9 cellular contexts compared by ENCODE assay signal in the genomic region with DNA sequence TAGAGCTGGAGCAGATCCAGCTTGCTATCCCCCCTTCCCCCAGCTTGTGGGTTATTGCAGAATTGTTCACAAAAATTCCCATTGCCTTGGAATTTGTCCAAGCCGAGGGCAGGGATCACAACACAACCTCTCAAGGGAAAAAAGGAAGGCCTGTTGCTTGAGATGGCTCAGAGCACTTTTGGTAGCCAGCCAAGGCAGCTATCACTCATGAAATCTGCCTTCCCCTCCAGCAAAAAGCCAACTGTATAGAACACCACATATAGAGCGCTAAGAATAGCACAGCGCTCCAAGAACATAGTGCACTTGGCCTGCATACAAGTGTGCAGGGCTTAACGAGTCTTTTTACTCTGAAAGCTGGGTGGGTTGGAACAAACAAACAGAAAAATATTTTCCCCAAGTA. TPM values are rescaled to one million over a fixed set of nuclear protein-coding genes. Genes with fewer than 3 reads are reported as not detected.
DNase-seq lines count a peak whose midpoint lies in the region; ATAC-seq and TF ChIP-seq lines count a peak whose summit lies in the region.
"Had no signal": no experiment of that assay in that cellular context is flagged by ENCODE, and none has a peak within 500 bp of the region (broad histone marks: within the 10 kb centered on the region; RNA-seq: fewer than 3 reads in every experiment).

No MANE protein-coding gene starts in this region.

- peaks cover 13% of the 10 kb centered on the region for H3K4me1 Mint-ChIP-seq in WTC11
- peaks cover 4% of the 10 kb centered on the region for H3K4me1 Mint-ChIP-seq in stimulated activated effector memory CD8-positive, alpha-beta T cell treated with anti-CD3 and anti-CD28 coated beads, Interleukin-12 subunit alpha, Interleukin-12 subunit beta, amount 100 ng/mL, for 72 hours

- peak overlapping the region; percentile 85 for H3K27ac ChIP-seq in temporal lobe (ENCODE audit: low read depth, low read length)

- DNase-seq in NCI-H1092 treated with DMSO at 0.1 percent for 48 hours (lab: John Stamatoyannopoulos, UW) (peak; percentile 33), NCI-H1092 (lab: John Stamatoyannopoulos, UW) (no peak), SK-MEL-5 (ENCODE audit: low read depth, low spot score) (peak; percentile 94), glomerular visceral epithelial cell (ENCODE audit: extremely low spot score) (peak; percentile 73), WTC11 (ENCODE audit: low spot score) (no peak), iPS-NIHi7 (ENCODE audit: extremely low spot score) (no peak)
- no peak for DNase-seq in stimulated activated effector memory CD8-positive, alpha-beta T cell treated with anti-CD3 and anti-CD28 coated beads, Interleukin-12 subunit alpha, Interleukin-12 subunit beta, amount 100 ng/mL, for 72 hours (ENCODE audit: low spot score in 2 of 2)
- DNase-seq: stimulated activated CD4-positive, alpha-beta T cell treated with anti-CD3 and anti-CD28 coated beads, Interleukin-4, amount 100 ng/mL, for 4 hours had no signal

- no peak overlapping the region for H3K27ac Mint-ChIP-seq in WTC11
- no peak overlapping the region for H3K27ac Mint-ChIP-seq in stimulated activated effector memory CD8-positive, alpha-beta T cell treated with anti-CD3 and anti-CD28 coated beads, Interleukin-12 subunit alpha, Interleukin-12 subunit beta, amount 100 ng/mL, for 72 hours

- H3K36me3 Mint-ChIP-seq in WTC11, result no peaks in the 10 kb centered on the region
- peaks cover 12% of the 10 kb centered on the region for H3K36me3 Mint-ChIP-seq in stimulated activated effector memory CD8-positive, alpha-beta T cell treated with anti-CD3 and anti-CD28 coated beads, Interleukin-12 subunit alpha, Interleukin-12 subunit beta, amount 100 ng/mL, for 72 hours

- ATAC-seq in WTC11, result no peak
- no peak for ATAC-seq in stimulated activated effector memory CD8-positive, alpha-beta T cell treated with anti-CD3 and anti-CD28 coated beads, Interleukin-12 subunit alpha, Interleukin-12 subunit beta, amount 100 ng/mL, for 72 hours

- peaks cover 18% of the 10 kb centered on the region for H3K27me3 Mint-ChIP-seq in WTC11 (ENCODE audit: low read depth)

- POLR2A ChIA-PET in WTC11 (lab: Charles Lee), result no interaction called here

- H3K9me3 Mint-ChIP-seq in WTC11, result no peaks in the 10 kb centered on the region
- no peaks in the 10 kb centered on the region for H3K9me3 Mint-ChIP-seq in stimulated activated effector memory CD8-positive, alpha-beta T cell treated with anti-CD3 and anti-CD28 coated beads, Interleukin-12 subunit alpha, Interleukin-12 subunit beta, amount 100 ng/mL, for 72 hours

- no peak for TF ChIP-seq CTCF in WTC11 (IDR thresholded peaks at IDR 0.05)

- in situ Hi-C loops in SK-MEL-5 (cut with HindIII; ENCODE audit: low pct_unique_long_range_greater_than_20kb, low sequenced_read_pairs), result no loop called here

- H3K4me3 Mint-ChIP-seq in WTC11, result no peak overlapping the region
- H3K4me3 Mint-ChIP-seq in stimulated activated effector memory CD8-positive, alpha-beta T cell treated with anti-CD3 and anti-CD28 coated beads, Interleukin-12 subunit alpha, Interleukin-12 subunit beta, amount 100 ng/mL, for 72 hours, result no peak overlapping the region

- CTCF ChIA-PET in WTC11 (lab: Charles Lee), result interaction anchor here (0.7 to 1.2 kb wide), 3 partner anchors 16 to 108 kb away, joined by 3 to 6 read pairs (median 3); no protein-coding TSS in a partner anchor

TF ChIP-seq in WTC11, 78 proteins besides CTCF, POLR2A, EP300 and RAD21 (continues in another document):
- no peak for TF ChIP-seq FOXK1 (CRISPR knock-in tag; IDR thresholded peaks at IDR 0.05)
- TF ChIP-seq, protein P1, sequence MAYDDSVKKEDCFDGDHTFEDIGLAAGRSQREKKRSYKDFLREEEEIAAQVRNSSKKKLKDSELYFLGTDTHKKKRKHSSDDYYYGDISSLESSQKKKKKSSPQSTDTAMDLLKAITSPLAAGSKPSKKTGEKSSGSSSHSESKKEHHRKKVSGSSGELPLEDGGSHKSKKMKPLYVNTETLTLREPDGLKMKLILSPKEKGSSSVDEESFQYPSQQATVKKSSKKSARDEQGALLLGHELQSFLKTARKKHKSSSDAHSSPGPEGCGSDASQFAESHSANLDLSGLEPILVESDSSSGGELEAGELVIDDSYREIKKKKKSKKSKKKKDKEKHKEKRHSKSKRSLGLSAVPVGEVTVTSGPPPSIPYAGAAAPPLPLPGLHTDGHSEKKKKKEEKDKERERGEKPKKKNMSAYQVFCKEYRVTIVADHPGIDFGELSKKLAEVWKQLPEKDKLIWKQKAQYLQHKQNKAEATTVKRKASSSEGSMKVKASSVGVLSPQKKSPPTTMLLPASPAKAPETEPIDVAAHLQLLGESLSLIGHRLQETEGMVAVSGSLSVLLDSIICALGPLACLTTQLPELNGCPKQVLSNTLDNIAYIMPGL (CRISPR knock-in tag; IDR thresholded peaks at IDR 0.05), result no peak
- no peak for TF ChIP-seq FOXJ3 (CRISPR knock-in tag; IDR thresholded peaks at IDR 0.05; ENCODE audit: borderline replicate concordance)
- TF ChIP-seq KAT7 (CRISPR knock-in tag; IDR thresholded peaks at IDR 0.05; ENCODE audit: borderline replicate concordance), result no peak
- no peak for TF ChIP-seq ZNF138 (CRISPR knock-in tag; conservative IDR thresholded peaks at IDR 0.05)
- TF ChIP-seq, protein P2, sequence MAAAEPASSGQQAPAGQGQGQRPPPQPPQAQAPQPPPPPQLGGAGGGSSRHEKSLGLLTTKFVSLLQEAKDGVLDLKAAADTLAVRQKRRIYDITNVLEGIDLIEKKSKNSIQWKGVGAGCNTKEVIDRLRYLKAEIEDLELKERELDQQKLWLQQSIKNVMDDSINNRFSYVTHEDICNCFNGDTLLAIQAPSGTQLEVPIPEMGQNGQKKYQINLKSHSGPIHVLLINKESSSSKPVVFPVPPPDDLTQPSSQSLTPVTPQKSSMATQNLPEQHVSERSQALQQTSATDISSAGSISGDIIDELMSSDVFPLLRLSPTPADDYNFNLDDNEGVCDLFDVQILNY (CRISPR knock-in tag; IDR thresholded peaks at IDR 0.05), result no peak
- TF ChIP-seq RELA (CRISPR knock-in tag; IDR thresholded peaks at IDR 0.05; ENCODE audit: borderline replicate concordance), result no peak
- TF ChIP-seq IRF2 (CRISPR knock-in tag; IDR thresholded peaks at IDR 0.05; ENCODE audit: borderline replicate concordance, low read depth), result no peak
- TF ChIP-seq TEAD1 (CRISPR knock-in tag; IDR thresholded peaks at IDR 0.05), result no peak
- TF ChIP-seq, protein P3, sequence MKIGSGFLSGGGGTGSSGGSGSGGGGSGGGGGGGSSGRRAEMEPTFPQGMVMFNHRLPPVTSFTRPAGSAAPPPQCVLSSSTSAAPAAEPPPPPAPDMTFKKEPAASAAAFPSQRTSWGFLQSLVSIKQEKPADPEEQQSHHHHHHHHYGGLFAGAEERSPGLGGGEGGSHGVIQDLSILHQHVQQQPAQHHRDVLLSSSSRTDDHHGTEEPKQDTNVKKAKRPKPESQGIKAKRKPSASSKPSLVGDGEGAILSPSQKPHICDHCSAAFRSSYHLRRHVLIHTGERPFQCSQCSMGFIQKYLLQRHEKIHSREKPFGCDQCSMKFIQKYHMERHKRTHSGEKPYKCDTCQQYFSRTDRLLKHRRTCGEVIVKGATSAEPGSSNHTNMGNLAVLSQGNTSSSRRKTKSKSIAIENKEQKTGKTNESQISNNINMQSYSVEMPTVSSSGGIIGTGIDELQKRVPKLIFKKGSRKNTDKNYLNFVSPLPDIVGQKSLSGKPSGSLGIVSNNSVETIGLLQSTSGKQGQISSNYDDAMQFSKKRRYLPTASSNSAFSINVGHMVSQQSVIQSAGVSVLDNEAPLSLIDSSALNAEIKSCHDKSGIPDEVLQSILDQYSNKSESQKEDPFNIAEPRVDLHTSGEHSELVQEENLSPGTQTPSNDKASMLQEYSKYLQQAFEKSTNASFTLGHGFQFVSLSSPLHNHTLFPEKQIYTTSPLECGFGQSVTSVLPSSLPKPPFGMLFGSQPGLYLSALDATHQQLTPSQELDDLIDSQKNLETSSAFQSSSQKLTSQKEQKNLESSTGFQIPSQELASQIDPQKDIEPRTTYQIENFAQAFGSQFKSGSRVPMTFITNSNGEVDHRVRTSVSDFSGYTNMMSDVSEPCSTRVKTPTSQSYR (CRISPR knock-in tag; IDR thresholded peaks at IDR 0.05), result no peak
- no peak for TF ChIP-seq TP53 (CRISPR knock-in tag; IDR thresholded peaks at IDR 0.05)
- TF ChIP-seq JUN (CRISPR knock-in tag; IDR thresholded peaks at IDR 0.05), result no peak
- TF ChIP-seq ZNF317 (CRISPR knock-in tag; IDR thresholded peaks at IDR 0.05; ENCODE audit: borderline replicate concordance, low read depth), result no peak
- TF ChIP-seq, protein P4, sequence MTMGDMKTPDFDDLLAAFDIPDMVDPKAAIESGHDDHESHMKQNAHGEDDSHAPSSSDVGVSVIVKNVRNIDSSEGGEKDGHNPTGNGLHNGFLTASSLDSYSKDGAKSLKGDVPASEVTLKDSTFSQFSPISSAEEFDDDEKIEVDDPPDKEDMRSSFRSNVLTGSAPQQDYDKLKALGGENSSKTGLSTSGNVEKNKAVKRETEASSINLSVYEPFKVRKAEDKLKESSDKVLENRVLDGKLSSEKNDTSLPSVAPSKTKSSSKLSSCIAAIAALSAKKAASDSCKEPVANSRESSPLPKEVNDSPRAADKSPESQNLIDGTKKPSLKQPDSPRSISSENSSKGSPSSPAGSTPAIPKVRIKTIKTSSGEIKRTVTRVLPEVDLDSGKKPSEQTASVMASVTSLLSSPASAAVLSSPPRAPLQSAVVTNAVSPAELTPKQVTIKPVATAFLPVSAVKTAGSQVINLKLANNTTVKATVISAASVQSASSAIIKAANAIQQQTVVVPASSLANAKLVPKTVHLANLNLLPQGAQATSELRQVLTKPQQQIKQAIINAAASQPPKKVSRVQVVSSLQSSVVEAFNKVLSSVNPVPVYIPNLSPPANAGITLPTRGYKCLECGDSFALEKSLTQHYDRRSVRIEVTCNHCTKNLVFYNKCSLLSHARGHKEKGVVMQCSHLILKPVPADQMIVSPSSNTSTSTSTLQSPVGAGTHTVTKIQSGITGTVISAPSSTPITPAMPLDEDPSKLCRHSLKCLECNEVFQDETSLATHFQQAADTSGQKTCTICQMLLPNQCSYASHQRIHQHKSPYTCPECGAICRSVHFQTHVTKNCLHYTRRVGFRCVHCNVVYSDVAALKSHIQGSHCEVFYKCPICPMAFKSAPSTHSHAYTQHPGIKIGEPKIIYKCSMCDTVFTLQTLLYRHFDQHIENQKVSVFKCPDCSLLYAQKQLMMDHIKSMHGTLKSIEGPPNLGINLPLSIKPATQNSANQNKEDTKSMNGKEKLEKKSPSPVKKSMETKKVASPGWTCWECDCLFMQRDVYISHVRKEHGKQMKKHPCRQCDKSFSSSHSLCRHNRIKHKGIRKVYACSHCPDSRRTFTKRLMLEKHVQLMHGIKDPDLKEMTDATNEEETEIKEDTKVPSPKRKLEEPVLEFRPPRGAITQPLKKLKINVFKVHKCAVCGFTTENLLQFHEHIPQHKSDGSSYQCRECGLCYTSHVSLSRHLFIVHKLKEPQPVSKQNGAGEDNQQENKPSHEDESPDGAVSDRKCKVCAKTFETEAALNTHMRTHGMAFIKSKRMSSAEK (CRISPR knock-in tag; IDR thresholded peaks at IDR 0.05; ENCODE audit: borderline replicate concordance), result no peak

RNA-seq across cellular contexts. Expression of a gene that starts 46.2 kb away (rescaled TPM):
- not detected in 2 replicates for total RNA-seq in SK-MEL-5 (2014; rRNA removed; shearing (Covaris generic))
- not detected in 2 replicates for polyA plus RNA-seq in SK-MEL-5 (2015; cell fraction: cytosol; rRNA removed)
- not detected in 2 replicates for polyA plus RNA-seq in SK-MEL-5 (2015; cell fraction: nucleus; rRNA removed)
- 0.25 TPM for total RNA-seq in temporal lobe
- total RNA-seq in WTC11 (2021), result 33.8 to 43.1 TPM (median 35.4 TPM) in 3 replicates

Comparison
In these comparisons a context has a peak if more than half of its experiments do, and no peak if none do; other contexts are left out.
1. DNase-seq: peak in NCI-H1092 treated with DMSO at 0.1 percent for 48 hours (single experiment), SK-MEL-5 (single experiment) and glomerular visceral epithelial cell (single experiment); none in NCI-H1092 (single experiment), WTC11 (single experiment), iPS-NIHi7 (single experiment) and stimulated activated effector memory CD8-positive, alpha-beta T cell treated with anti-CD3 and anti-CD28 coated beads, Interleukin-12 subunit alpha, Interleukin-12 subunit beta, amount 100 ng/mL, for 72 hours (0 of 2).
2. RNA of a gene that starts 46.2 kb away (total RNA-seq): 33.8 to 43.1 TPM in WTC11; 0.25 TPM in temporal lobe (single experiment) and not detected in SK-MEL-5; every median in the first group is over 10 times any median in the second.